In the genomic region with DNA sequence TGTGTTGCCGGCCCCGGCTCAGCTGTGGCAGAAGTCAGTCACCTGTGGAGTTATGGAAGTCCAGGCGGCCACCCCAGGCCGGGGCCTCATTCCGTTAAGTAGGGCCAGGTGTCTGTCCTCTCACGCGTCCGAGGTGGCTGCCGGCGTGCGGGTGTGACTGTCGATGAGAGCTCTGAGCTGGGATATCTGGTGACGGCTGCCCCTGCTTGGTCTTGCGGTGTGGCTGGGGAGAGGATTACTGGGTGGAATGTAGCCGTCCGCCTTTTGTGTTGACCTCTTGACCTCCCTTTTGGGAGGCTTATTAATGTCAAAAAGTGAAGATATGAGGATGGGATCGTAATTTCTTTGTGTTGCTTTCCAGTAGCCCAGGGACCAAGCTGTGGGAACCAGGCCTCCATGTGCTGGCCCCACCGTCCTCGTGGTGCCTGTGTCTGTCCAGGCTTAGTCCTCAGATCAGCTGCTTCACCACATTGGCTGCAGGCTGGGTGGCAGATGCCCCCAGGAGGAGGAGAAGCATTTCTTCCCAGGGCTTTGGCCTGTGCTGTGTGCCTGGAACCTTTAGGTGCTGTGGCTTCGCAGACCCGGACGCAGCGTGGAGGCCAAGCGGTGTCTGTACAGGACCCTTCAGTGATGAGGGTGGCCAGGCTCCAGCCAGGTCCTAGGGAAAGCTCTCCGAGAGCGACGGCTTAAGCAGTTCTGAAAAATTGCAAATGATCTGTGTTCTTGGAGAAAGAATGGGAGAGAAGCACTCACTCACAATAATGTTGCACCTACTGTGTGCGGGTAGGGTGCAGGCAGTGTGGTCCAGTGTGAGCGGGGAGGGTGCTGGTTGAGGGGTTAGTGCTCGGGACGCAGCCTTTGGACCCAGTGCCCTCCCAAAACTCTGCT, we compare ENCODE assay signal across 1 cellular context.
TF ChIP-seq lines count a peak whose summit lies in the region.

No MANE protein-coding gene starts in this region.

TF ChIP-seq in K562, 482 proteins besides CTCF, POLR2A, EP300 and RAD21 (continued from another document and continues in another):
- TF ChIP-seq, protein P1, sequence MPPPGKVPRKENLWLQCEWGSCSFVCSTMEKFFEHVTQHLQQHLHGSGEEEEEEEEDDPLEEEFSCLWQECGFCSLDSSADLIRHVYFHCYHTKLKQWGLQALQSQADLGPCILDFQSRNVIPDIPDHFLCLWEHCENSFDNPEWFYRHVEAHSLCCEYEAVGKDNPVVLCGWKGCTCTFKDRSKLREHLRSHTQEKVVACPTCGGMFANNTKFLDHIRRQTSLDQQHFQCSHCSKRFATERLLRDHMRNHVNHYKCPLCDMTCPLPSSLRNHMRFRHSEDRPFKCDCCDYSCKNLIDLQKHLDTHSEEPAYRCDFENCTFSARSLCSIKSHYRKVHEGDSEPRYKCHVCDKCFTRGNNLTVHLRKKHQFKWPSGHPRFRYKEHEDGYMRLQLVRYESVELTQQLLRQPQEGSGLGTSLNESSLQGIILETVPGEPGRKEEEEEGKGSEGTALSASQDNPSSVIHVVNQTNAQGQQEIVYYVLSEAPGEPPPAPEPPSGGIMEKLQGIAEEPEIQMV (tag; conservative IDR thresholded peaks at IDR 0.05; ENCODE audit: low read depth) = peak; percentile 83
- TF ChIP-seq, protein P2, sequence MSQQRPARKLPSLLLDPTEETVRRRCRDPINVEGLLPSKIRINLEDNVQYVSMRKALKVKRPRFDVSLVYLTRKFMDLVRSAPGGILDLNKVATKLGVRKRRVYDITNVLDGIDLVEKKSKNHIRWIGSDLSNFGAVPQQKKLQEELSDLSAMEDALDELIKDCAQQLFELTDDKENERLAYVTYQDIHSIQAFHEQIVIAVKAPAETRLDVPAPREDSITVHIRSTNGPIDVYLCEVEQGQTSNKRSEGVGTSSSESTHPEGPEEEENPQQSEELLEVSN (IDR thresholded peaks at IDR 0.05; ENCODE audit: borderline replicate concordance in 1 of 2, extremely low read depth in 1 of 2, insufficient read depth in 1 of 2, insufficient read length in 1 of 2, low read depth in 1 of 2, low read length in 1 of 2, poor library complexity in 1 of 2, severe bottlenecking in 1 of 2) = peak in 1 of 2 experiments; percentile 13
- TF ChIP-seq RBM14 (IDR thresholded peaks at IDR 0.05; ENCODE audit: borderline replicate concordance, insufficient read depth, low read depth, low read length) (no peak), RBM17 (IDR thresholded peaks at IDR 0.05; ENCODE audit: borderline replicate concordance, low read depth, low read length) (no peak), POLR2B (IDR thresholded peaks at IDR 0.05; ENCODE audit: low read depth, partially characterized antibody) (no peak), ZC3H8 (IDR thresholded peaks at IDR 0.05) (no peak), HDAC1 (IDR thresholded peaks at IDR 0.05) (no peak), KDM1A (IDR thresholded peaks at IDR 0.05) (no peak), GATAD2B (IDR thresholded peaks at IDR 0.05; ENCODE audit: borderline replicate concordance) (no peak), TSC22D4 (tag; IDR thresholded peaks at IDR 0.05) (no peak), ZNF253 (CRISPR knock-in tag; conservative IDR thresholded peaks at IDR 0.05) (no peak), SREBF1 (IDR thresholded peaks at IDR 0.05; ENCODE audit: borderline replicate concordance, low read depth, low read length) (no peak), HDAC6 (IDR thresholded peaks at IDR 0.05; ENCODE audit: low read depth, low read length) (no peak), STAT5A (IDR thresholded peaks at IDR 0.05; ENCODE audit: borderline replicate concordance, low read length) (no peak), PRMT5 (CRISPR knock-in tag; IDR thresholded peaks at IDR 0.05) (no peak), CCAR2 (IDR thresholded peaks at IDR 0.05; ENCODE audit: low read depth, low read length) (no peak), TCFL5 (CRISPR knock-in tag; conservative IDR thresholded peaks at IDR 0.05) (no peak), YY1 (IDR thresholded peaks at IDR 0.05; ENCODE audit: borderline replicate concordance in 1 of 3, control insufficient read depth in 1 of 3, extremely low read depth in 1 of 3, insufficient read depth in 3 of 3, insufficient read length in 1 of 3, insufficient replicate concordance in 2 of 3, low read depth in 1 of 3, low read length in 2 of 3) (no peak)
- TF ChIP-seq, protein P3, sequence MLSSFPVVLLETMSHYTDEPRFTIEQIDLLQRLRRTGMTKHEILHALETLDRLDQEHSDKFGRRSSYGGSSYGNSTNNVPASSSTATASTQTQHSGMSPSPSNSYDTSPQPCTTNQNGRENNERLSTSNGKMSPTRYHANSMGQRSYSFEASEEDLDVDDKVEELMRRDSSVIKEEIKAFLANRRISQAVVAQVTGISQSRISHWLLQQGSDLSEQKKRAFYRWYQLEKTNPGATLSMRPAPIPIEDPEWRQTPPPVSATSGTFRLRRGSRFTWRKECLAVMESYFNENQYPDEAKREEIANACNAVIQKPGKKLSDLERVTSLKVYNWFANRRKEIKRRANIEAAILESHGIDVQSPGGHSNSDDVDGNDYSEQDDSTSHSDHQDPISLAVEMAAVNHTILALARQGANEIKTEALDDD (IDR thresholded peaks at IDR 0.05) = no peak
- TF ChIP-seq, protein P4, sequence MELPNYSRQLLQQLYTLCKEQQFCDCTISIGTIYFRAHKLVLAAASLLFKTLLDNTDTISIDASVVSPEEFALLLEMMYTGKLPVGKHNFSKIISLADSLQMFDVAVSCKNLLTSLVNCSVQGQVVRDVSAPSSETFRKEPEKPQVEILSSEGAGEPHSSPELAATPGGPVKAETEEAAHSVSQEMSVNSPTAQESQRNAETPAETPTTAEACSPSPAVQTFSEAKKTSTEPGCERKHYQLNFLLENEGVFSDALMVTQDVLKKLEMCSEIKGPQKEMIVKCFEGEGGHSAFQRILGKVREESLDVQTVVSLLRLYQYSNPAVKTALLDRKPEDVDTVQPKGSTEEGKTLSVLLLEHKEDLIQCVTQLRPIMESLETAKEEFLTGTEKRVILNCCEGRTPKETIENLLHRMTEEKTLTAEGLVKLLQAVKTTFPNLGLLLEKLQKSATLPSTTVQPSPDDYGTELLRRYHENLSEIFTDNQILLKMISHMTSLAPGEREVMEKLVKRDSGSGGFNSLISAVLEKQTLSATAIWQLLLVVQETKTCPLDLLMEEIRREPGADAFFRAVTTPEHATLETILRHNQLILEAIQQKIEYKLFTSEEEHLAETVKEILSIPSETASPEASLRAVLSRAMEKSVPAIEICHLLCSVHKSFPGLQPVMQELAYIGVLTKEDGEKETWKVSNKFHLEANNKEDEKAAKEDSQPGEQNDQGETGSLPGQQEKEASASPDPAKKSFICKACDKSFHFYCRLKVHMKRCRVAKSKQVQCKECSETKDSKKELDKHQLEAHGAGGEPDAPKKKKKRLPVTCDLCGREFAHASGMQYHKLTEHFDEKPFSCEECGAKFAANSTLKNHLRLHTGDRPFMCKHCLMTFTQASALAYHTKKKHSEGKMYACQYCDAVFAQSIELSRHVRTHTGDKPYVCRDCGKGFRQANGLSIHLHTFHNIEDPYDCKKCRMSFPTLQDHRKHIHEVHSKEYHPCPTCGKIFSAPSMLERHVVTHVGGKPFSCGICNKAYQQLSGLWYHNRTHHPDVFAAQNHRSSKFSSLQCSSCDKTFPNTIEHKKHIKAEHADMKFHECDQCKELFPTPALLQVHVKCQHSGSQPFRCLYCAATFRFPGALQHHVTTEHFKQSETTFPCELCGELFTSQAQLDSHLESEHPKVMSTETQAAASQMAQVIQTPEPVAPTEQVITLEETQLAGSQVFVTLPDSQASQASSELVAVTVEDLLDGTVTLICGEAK (IDR thresholded peaks at IDR 0.05) = no peak
- TF ChIP-seq, protein P4 (CRISPR knock-in tag; IDR thresholded peaks at IDR 0.05) = no peak
- TF ChIP-seq, protein P5, sequence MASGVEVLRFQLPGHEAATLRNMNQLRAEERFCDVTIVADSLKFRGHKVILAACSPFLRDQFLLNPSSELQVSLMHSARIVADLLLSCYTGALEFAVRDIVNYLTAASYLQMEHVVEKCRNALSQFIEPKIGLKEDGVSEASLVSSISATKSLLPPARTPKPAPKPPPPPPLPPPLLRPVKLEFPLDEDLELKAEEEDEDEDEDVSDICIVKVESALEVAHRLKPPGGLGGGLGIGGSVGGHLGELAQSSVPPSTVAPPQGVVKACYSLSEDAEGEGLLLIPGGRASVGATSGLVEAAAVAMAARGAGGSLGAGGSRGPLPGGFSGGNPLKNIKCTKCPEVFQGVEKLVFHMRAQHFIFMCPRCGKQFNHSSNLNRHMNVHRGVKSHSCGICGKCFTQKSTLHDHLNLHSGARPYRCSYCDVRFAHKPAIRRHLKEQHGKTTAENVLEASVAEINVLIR (CRISPR knock-in tag; IDR thresholded peaks at IDR 0.05) = no peak
- TF ChIP-seq, protein P6, sequence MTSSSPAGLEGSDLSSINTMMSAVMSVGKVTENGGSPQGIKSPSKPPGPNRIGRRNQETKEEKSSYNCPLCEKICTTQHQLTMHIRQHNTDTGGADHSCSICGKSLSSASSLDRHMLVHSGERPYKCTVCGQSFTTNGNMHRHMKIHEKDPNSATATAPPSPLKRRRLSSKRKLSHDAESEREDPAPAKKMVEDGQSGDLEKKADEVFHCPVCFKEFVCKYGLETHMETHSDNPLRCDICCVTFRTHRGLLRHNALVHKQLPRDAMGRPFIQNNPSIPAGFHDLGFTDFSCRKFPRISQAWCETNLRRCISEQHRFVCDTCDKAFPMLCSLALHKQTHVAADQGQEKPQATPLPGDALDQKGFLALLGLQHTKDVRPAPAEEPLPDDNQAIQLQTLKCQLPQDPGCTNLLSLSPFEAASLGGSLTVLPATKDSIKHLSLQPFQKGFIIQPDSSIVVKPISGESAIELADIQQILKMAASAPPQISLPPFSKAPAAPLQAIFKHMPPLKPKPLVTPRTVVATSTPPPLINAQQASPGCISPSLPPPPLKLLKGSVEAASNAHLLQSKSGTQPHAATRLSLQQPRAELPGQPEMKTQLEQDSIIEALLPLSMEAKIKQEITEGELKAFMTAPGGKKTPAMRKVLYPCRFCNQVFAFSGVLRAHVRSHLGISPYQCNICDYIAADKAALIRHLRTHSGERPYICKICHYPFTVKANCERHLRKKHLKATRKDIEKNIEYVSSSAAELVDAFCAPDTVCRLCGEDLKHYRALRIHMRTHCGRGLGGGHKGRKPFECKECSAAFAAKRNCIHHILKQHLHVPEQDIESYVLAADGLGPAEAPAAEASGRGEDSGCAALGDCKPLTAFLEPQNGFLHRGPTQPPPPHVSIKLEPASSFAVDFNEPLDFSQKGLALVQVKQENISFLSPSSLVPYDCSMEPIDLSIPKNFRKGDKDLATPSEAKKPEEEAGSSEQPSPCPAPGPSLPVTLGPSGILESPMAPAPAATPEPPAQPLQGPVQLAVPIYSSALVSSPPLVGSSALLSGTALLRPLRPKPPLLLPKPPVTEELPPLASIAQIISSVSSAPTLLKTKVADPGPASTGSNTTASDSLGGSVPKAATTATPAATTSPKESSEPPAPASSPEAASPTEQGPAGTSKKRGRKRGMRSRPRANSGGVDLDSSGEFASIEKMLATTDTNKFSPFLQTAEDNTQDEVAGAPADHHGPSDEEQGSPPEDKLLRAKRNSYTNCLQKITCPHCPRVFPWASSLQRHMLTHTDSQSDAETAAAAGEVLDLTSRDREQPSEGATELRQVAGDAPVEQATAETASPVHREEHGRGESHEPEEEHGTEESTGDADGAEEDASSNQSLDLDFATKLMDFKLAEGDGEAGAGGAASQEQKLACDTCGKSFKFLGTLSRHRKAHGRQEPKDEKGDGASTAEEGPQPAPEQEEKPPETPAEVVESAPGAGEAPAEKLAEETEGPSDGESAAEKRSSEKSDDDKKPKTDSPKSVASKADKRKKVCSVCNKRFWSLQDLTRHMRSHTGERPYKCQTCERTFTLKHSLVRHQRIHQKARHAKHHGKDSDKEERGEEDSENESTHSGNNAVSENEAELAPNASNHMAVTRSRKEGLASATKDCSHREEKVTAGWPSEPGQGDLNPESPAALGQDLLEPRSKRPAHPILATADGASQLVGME (CRISPR knock-in tag; IDR thresholded peaks at IDR 0.05) = no peak
